21 cellular contexts compared by ENCODE assay signal in the genomic region with DNA sequence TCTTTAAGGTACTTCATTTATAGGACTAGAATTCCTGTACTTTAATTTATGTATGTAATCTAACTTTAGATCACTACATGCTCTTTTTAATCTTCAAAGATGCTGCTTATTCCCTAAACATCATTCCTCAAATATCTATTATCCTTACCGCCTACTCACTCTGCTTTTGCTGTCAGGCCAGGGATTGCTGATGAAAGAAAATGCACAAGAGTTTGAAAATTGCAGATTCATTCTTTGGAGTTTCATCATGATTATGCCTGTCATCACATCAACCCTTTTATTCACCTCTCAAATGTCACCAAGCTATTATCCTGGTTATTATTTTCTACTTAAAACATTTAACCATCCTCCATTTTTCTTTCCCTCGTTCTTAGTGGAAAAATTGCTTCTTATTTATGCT.
A peak's percentile ranks its signal among the peaks of the same experiment; 100 is the strongest.
DNase-seq lines count a peak whose midpoint lies in the region; ATAC-seq and TF ChIP-seq lines count a peak whose summit lies in the region.
"Had no signal": no experiment of that assay in that cellular context is flagged by ENCODE, and none has a peak within 500 bp of the region (broad histone marks: within the 10 kb centered on the region; RNA-seq: fewer than 3 reads in every experiment).

No MANE protein-coding gene starts in this region.

- H3K9me2 ChIP-seq in neural cell (ENCODE audit: insufficient read depth, low read length), result no peaks in the 10 kb centered on the region

- ATAC-seq in upper lobe of left lung (ENCODE audit: low FRiP score in 2 of 2), result no peak
- ATAC-seq: GM12878, PC-3 had no signal

- H3K27ac ChIP-seq in neural cell (ENCODE audit: low read length) (no peak overlapping the region), upper lobe of left lung (no peak overlapping the region)

- no peaks in the 10 kb centered on the region for H4K20me1 ChIP-seq in neural cell (ENCODE audit: insufficient read depth)

- H3K4me2 ChIP-seq in neural cell (ENCODE audit: low read length), result no peak overlapping the region

- no peak for TF ChIP-seq POLR2A in upper lobe of left lung (IDR thresholded peaks at IDR 0.05)

- H3K9me3 ChIP-seq in neural cell (ENCODE audit: low read length), result no peaks in the 10 kb centered on the region
- no peaks in the 10 kb centered on the region for H3K9me3 ChIP-seq in upper lobe of left lung

- no peaks in the 10 kb centered on the region for H3K27me3 ChIP-seq in neural cell (ENCODE audit: insufficient read depth, low read depth, low read length)
- no peaks in the 10 kb centered on the region for H3K27me3 ChIP-seq in upper lobe of left lung

- no peaks in the 10 kb centered on the region for H3K4me1 ChIP-seq in upper lobe of left lung

- DNase-seq in AG09309 (ENCODE audit: low read depth), result peak; percentile 14
- peak; percentile 26 for DNase-seq in NCI-H460 (ENCODE audit: extremely low read depth, low read depth)
- peak; percentile 13 for DNase-seq in epithelial cell of esophagus (ENCODE audit: low read depth)
- DNase-seq in upper lobe of left lung, result no peak
- no peak for DNase-seq in islet precursor cell
- DNase-seq in HuH-7.5 (ENCODE audit: low spot score), result no peak
- DNase-seq in NOMO-1 (lab: John Stamatoyannopoulos, UW; ENCODE audit: unreplicated experiment in 2 of 2), result no peak
- DNase-seq: CD4-positive, CD25-positive, alpha-beta regulatory T cell; DMS 273 treated with DMSO at 0.1 percent for 48 hours; DMS79 treated with DMSO at 0.1 percent for 48 hours; H9; NCI-H1105; NCI-H2081; NCI-H2171; NCI-H345; NCI-H526 treated with DMSO at 0.1 percent for 48 hours; PC-3; RPMI8226; SHP77 had no signal

- peak; percentile 80 for TF ChIP-seq EP300 in neural cell (conservative IDR thresholded peaks at IDR 0.05; ENCODE audit: poor library complexity, severe bottlenecking)
- TF ChIP-seq EP300 in upper lobe of left lung (IDR thresholded peaks at IDR 0.05), result no peak

- H3K36me3 ChIP-seq in neural cell (ENCODE audit: insufficient read depth, low read length) (no peaks in the 10 kb centered on the region), upper lobe of left lung (no peaks in the 10 kb centered on the region)

- H2AFZ ChIP-seq in neural cell (ENCODE audit: low read depth, low read length), result no peak overlapping the region

- no peak overlapping the region for H3K9ac ChIP-seq in neural cell (ENCODE audit: low read length)

- WGBS in upper lobe of left lung, 2 donors, result 72 to 78% methylated on average over 2 of the region's 2 CpGs

- no peak for TF ChIP-seq RAD21 in neural cell (conservative IDR thresholded peaks at IDR 0.05)

- H3K79me2 ChIP-seq in neural cell (replicated peaks; ENCODE audit: insufficient read depth, low read length), result no peaks in the 10 kb centered on the region

- H3K4me3 ChIP-seq in AG09309 (ENCODE audit: control insufficient read depth, low read depth, low read length), result no peak overlapping the region
- no peak overlapping the region for H3K4me3 ChIP-seq in epithelial cell of esophagus (ENCODE audit: low read length)
- no peak overlapping the region for H3K4me3 ChIP-seq in neural cell (ENCODE audit: low read length)
- H3K4me3 ChIP-seq in upper lobe of left lung, result no peak overlapping the region
- H3K4me3 ChIP-seq: GM12878 had no signal

- no peaks in the 10 kb centered on the region for H3F3A ChIP-seq in neural cell (ENCODE audit: insufficient read depth, low read length, poor library complexity, severe bottlenecking)

- TF ChIP-seq CTCF in AG09309 (IDR thresholded peaks at IDR 0.05; ENCODE audit: control insufficient read depth, insufficient read depth, low read depth, low read length, missing control alignments) (no peak), epithelial cell of esophagus (IDR thresholded peaks at IDR 0.05; ENCODE audit: insufficient read depth, low read depth, low read length, missing control alignments) (no peak), neural cell (IDR thresholded peaks at IDR 0.05; ENCODE audit: poor library complexity, severe bottlenecking) (no peak), upper lobe of left lung (IDR thresholded peaks at IDR 0.05) (no peak)

TF ChIP-seq in neural cell, 6 proteins besides CTCF, POLR2A, EP300 and RAD21:
- TF ChIP-seq POLR2AphosphoS5 (IDR thresholded peaks at IDR 0.05) (peak; percentile 64), TAF1 (IDR thresholded peaks at IDR 0.05; ENCODE audit: low read depth) (no peak), REST (IDR thresholded peaks at IDR 0.05; ENCODE audit: borderline replicate concordance) (peak; percentile 65), MXI1 (conservative IDR thresholded peaks at IDR 0.05; ENCODE audit: poor library complexity, severe bottlenecking) (no peak), EZH2 (IDR thresholded peaks at IDR 0.05; ENCODE audit: borderline replicate concordance, insufficient read depth, low read length, poor library complexity, severe bottlenecking) (no peak)

Comparison
In these comparisons a context has a peak if more than half of its experiments do, and no peak if none do; other contexts are left out.
1. DNase-seq: peak in AG09309 (single experiment), NCI-H460 (single experiment) and epithelial cell of esophagus (single experiment); none in upper lobe of left lung (0 of 2), islet precursor cell (single experiment), HuH-7.5 (single experiment) and NOMO-1 (0 of 2).